In the genomic region with DNA sequence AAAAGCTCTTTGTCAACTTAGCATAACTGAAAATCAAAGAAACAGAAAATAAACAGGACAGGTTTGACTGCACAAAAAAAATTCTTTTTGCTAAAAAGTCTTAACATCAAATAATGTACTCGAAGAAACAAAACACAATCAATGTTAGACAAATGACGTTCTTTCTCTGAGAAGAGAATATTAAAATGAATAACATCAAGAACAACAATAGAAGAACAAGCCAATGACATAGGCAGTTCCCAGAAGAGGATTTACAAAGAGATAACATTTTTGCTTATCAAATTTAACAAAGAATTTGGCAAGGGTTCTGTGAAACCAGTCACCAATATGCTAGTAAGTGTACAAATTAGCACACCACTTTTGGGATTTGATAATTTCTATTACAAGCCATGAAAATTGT, we compare ENCODE assay signal across 21 cellular contexts. TPM values are rescaled to one million over a fixed set of nuclear protein-coding genes. Genes with fewer than 3 reads are reported as not detected.
"Had no signal": no experiment of that assay in that cellular context is flagged by ENCODE, and none has a peak within 500 bp of the region (broad histone marks: within the 10 kb centered on the region; RNA-seq: fewer than 3 reads in every experiment).

No MANE protein-coding gene starts in this region.

- DNase-seq: activated CD4-positive, alpha-beta T cell treated with anti-CD3 and anti-CD28 coated beads for 48 hours; activated naive CD4-positive, alpha-beta T cell treated with Interleukin-2 at 50 U/mL for 16 hours; brain microvascular endothelial cell; hippocampal formation; left lung; mammary epithelial cell; psoas muscle; right lobe of liver; SK-N-SH; stimulated activated CD4-positive, alpha-beta T cell treated with anti-CD3 and anti-CD28 coated beads, Interleukin-4, amount 100 ng/mL, for 4 hours; stimulated activated CD8-positive, alpha-beta memory T cell treated with anti-CD3 and anti-CD28 coated beads, Interleukin-4, amount 100 ng/mL, for 48 hours; T-helper 1 cell had no signal

- H3K9me3 ChIP-seq: esophagus muscularis mucosa, left lung, psoas muscle, right lobe of liver, SK-N-SH, thoracic aorta had no signal

- H3K4me1 ChIP-seq: esophagus muscularis mucosa, left lung, neural progenitor cell, psoas muscle, right lobe of liver had no signal

- H3K9me3 Mint-ChIP-seq: activated T-helper 1 cell treated with anti-CD3 and anti-CD28 coated beads, Interleukin-12 subunit alpha, Interleukin-12 subunit beta, Interleukin-2, Interleukin-4 antibody, amounts not matched to agents 30 ng/mL and 10 ng/mL and 1 ng/mL, durations not matched to agents 14 hours and 24 hours and 36 hours; central memory CD8-positive, alpha-beta T cell; neural progenitor cell had no signal

- H3K36me3 Mint-ChIP-seq: neural progenitor cell had no signal

- ATAC-seq: left lung, psoas muscle, right lobe of liver had no signal

- H3K4me3 ChIP-seq: coronary artery, esophagus muscularis mucosa, left lung, neural progenitor cell, psoas muscle, right lobe of liver, smooth muscle cell, thoracic aorta had no signal

- H3K27me3 ChIP-seq: brain microvascular endothelial cell, neural progenitor cell, right lobe of liver had no signal

- H3K4me3 Mint-ChIP-seq: activated T-helper 1 cell treated with anti-CD3 and anti-CD28 coated beads, Interleukin-12 subunit alpha, Interleukin-12 subunit beta, Interleukin-2, Interleukin-4 antibody, amounts not matched to agents 30 ng/mL and 10 ng/mL and 1 ng/mL, durations not matched to agents 14 hours and 24 hours and 36 hours; central memory CD8-positive, alpha-beta T cell; neural progenitor cell had no signal

- H3K27ac ChIP-seq: brain microvascular endothelial cell, coronary artery, esophagus muscularis mucosa, left lung, neural progenitor cell, psoas muscle, right lobe of liver, thoracic aorta had no signal

- H3K27ac Mint-ChIP-seq: activated T-helper 1 cell treated with anti-CD3 and anti-CD28 coated beads, Interleukin-12 subunit alpha, Interleukin-12 subunit beta, Interleukin-2, Interleukin-4 antibody, amounts not matched to agents 30 ng/mL and 10 ng/mL and 1 ng/mL, durations not matched to agents 14 hours and 24 hours and 36 hours; neural progenitor cell had no signal

- H3K36me3 ChIP-seq: brain microvascular endothelial cell, esophagus muscularis mucosa, left lung, neural progenitor cell, right lobe of liver, thoracic aorta had no signal

RNA-seq across cellular contexts. Expression of a gene that starts 5.8 kb away (rescaled TPM):
- total RNA-seq: glomerular endothelial cell, mammary epithelial cell, osteocyte, smooth muscle cell, thoracic aorta had no signal
